In the genomic region with DNA sequence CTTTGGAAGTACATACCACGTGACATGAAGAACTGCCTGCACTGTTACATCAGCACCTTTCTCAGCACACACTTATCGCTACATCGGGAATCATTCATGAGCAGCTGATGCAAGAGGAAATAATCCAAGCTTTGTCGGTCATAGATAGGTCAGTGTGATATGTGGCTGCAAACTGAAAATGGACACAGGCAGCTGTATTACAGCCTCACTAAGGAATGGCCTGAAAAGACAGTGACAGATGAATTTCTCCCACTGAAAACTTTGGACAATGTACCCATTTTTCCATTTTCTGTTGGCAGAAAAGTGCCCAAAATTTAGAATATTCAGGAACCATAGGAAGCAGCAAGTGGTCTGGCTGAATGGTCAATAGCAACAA, we compare ENCODE assay signal across 18 cellular contexts.
DNase-seq lines count a peak whose midpoint lies in the region; ATAC-seq lines count a peak whose summit lies in the region.
"Had no signal": no experiment of that assay in that cellular context is flagged by ENCODE, and none has a peak within 500 bp of the region (broad histone marks: within the 10 kb centered on the region; RNA-seq: fewer than 3 reads in every experiment).

No MANE protein-coding gene starts in this region.

- H3K9me3 Mint-ChIP-seq in naive thymus-derived CD8-positive, alpha-beta T cell, result peaks cover 0 to 7% (median 3%) of the 10 kb centered on the region in 9 donors
- H3K9me3 Mint-ChIP-seq: H9 had no signal

- no peak overlapping the region for H3K14ac ChIP-seq in trophoblast cell (ENCODE audit: low read length)

- no peaks in the 10 kb centered on the region for H3K36me3 ChIP-seq in SJCRH30
- H3K36me3 ChIP-seq in trophoblast cell (ENCODE audit: control insufficient read depth in 1 of 2, insufficient read depth in 2 of 2, low read length in 2 of 2), result no peaks in the 10 kb centered on the region
- no peaks in the 10 kb centered on the region for H3K36me3 ChIP-seq in GM23248 (ENCODE audit: low read depth)
- H3K36me3 ChIP-seq: BE2C had no signal

- H3K9me3 ChIP-seq in SJCRH30 (replicated peaks), result no peaks in the 10 kb centered on the region
- H3K9me3 ChIP-seq in trophoblast cell (ENCODE audit: insufficient read depth, low read depth, low read length), result no peaks in the 10 kb centered on the region
- H3K9me3 ChIP-seq in GM23248 (ENCODE audit: low read depth), result no peaks in the 10 kb centered on the region
- H3K9me3 ChIP-seq: BE2C had no signal

- H4K20me1 ChIP-seq in GM23248 (ENCODE audit: insufficient read depth), result no peaks in the 10 kb centered on the region

- H2BK120ac ChIP-seq in trophoblast cell (ENCODE audit: insufficient read depth, low read length, poor library complexity), result no peak overlapping the region

- no peak overlapping the region for H3K23ac ChIP-seq in trophoblast cell (ENCODE audit: low read length)

- H3K27ac Mint-ChIP-seq in naive thymus-derived CD8-positive, alpha-beta T cell, result no peak overlapping the region
- H3K27ac Mint-ChIP-seq: CD8-positive, alpha-beta T cell; H9 had no signal

- H4K91ac ChIP-seq in trophoblast cell (ENCODE audit: low read depth, low read length), result no peak overlapping the region

- H3K9ac ChIP-seq in trophoblast cell (ENCODE audit: low read length) (no peak overlapping the region), GM23248 (no peak overlapping the region)

- no peaks in the 10 kb centered on the region for H3K27me3 Mint-ChIP-seq in naive thymus-derived CD8-positive, alpha-beta T cell

- H3K27ac ChIP-seq in SJCRH30 (peak overlapping the region; percentile 83), trophoblast cell (ENCODE audit: low read depth, low read length) (no peak overlapping the region), substantia nigra (ENCODE audit: low read depth, low read length, poor library complexity, severe bottlenecking) (no peak overlapping the region), GM23248 (no peak overlapping the region)
- H3K27ac ChIP-seq: PC-9 had no signal

- no peak overlapping the region for H4K8ac ChIP-seq in trophoblast cell (ENCODE audit: low read depth, low read length)

- no CpG with 5 or more reads among the region's 4 CpGs for WGBS in trophoblast cell (ENCODE audit: extremely low coverage, insufficient coverage, insufficient read length)
- 46 to 66% methylated on average over 4 of the region's 4 CpGs for WGBS in GM23248 (ENCODE audit: low coverage in 1 of 2, low lambda C conversion rate in 2 of 2, missing lambda C conversion rate in 2 of 2), 2 experiments

- no peaks in the 10 kb centered on the region for H3F3A ChIP-seq in GM23248 (ENCODE audit: insufficient read depth)

- no peak for ATAC-seq in HG02973 (IDR thresholded peaks at IDR 0.05; ENCODE audit: unreplicated experiment)
- no peak for ATAC-seq in naive thymus-derived CD8-positive, alpha-beta T cell
- ATAC-seq: CD8-positive, alpha-beta T cell; Right ventricle myocardium inferior had no signal

- H3K9me2 ChIP-seq in GM23248 (ENCODE audit: insufficient read depth), result no peaks in the 10 kb centered on the region

- H4K12ac ChIP-seq in trophoblast cell (ENCODE audit: low read depth, low read length), result no peak overlapping the region

- H2AK5ac ChIP-seq in trophoblast cell (ENCODE audit: low read length), result no peak overlapping the region

- H2BK12ac ChIP-seq in trophoblast cell (ENCODE audit: low read length), result no peak overlapping the region

- peaks cover 24% of the 10 kb centered on the region for H3K4me1 ChIP-seq in SJCRH30
- H3K4me1 ChIP-seq in trophoblast cell (ENCODE audit: control insufficient read depth in 1 of 2, insufficient read depth in 2 of 2, low read length in 2 of 2), result no peaks in the 10 kb centered on the region
- no peaks in the 10 kb centered on the region for H3K4me1 ChIP-seq in GM23248 (ENCODE audit: insufficient read depth)

- DNase-seq in H4 (ENCODE audit: low spot score) (peak; percentile 50), SJCRH30 (peak; percentile 81 to 94), fibroblast of the conjunctiva (ENCODE audit: low read depth) (peak; percentile 39), trophoblast cell (peak; percentile 27 to 78), substantia nigra (lab: John Stamatoyannopoulos, UW) (no peak), GM23248 (no peak)
- DNase-seq in naive thymus-derived CD8-positive, alpha-beta T cell, result no peak
- DNase-seq: BE2C; CD8-positive, alpha-beta T cell; H9; NCI-H1694; NCI-H2107; NCI-H345; NCI-H69; SW 1271 had no signal

- H3K36me3 Mint-ChIP-seq in naive thymus-derived CD8-positive, alpha-beta T cell, result no peaks in the 10 kb centered on the region
- H3K36me3 Mint-ChIP-seq: CD8-positive, alpha-beta T cell had no signal

- H3K4me3 ChIP-seq in SJCRH30, result no peak overlapping the region
- no peak overlapping the region for H3K4me3 ChIP-seq in trophoblast cell (ENCODE audit: low read depth, low read length)
- H3K4me3 ChIP-seq in GM23248, result no peak overlapping the region
- H3K4me3 ChIP-seq: PC-9 had no signal

- H3K4me2 ChIP-seq in trophoblast cell (ENCODE audit: low read length), result no peak overlapping the region
- H3K4me2 ChIP-seq in GM23248 (ENCODE audit: unreplicated experiment), result no peak overlapping the region
- H3K4me2 ChIP-seq: PC-9 had no signal

- H3K4me1 Mint-ChIP-seq in naive thymus-derived CD8-positive, alpha-beta T cell, result no peaks in the 10 kb centered on the region
- H3K4me1 Mint-ChIP-seq: H9 had no signal

- H3K27me3 ChIP-seq in SJCRH30, result no peaks in the 10 kb centered on the region
- no peaks in the 10 kb centered on the region for H3K27me3 ChIP-seq in trophoblast cell (ENCODE audit: insufficient read depth, low read length)
- no peaks in the 10 kb centered on the region for H3K27me3 ChIP-seq in GM23248 (replicated peaks; ENCODE audit: insufficient read depth)
- H3K27me3 ChIP-seq: BE2C had no signal

- no peak overlapping the region for H3K4ac ChIP-seq in trophoblast cell (ENCODE audit: low read depth, low read length)

- no peak overlapping the region for H2BK5ac ChIP-seq in trophoblast cell (ENCODE audit: low read depth, low read length, poor library complexity)

- no peak overlapping the region for H2AFZ ChIP-seq in trophoblast cell (ENCODE audit: insufficient read depth, low read length, poor library complexity)
- no peak overlapping the region for H2AFZ ChIP-seq in GM23248
- H2AFZ ChIP-seq: PC-9 had no signal

- H3K79me1 ChIP-seq in trophoblast cell (ENCODE audit: low read length), result no peaks in the 10 kb centered on the region

- POLR2A ChIA-PET in naive thymus-derived CD8-positive, alpha-beta T cell (lab: Charles Lee), result no interaction called here

- H3K4me3 Mint-ChIP-seq in naive thymus-derived CD8-positive, alpha-beta T cell, result no peak overlapping the region
- H3K4me3 Mint-ChIP-seq: CD8-positive, alpha-beta T cell; H9 had no signal

- no peak overlapping the region for H3K18ac ChIP-seq in trophoblast cell (ENCODE audit: low read length)

- in situ Hi-C loops in GM23248 (cut with MboI), result no loop called here

- H3K79me2 ChIP-seq in trophoblast cell (ENCODE audit: control insufficient read depth, insufficient read depth, low read length, poor library complexity) (no peaks in the 10 kb centered on the region), GM23248 (ENCODE audit: insufficient read depth) (no peaks in the 10 kb centered on the region)

Comparison
In these comparisons a context has a peak if more than half of its experiments do, and no peak if none do; other contexts are left out.
1. DNase-seq: peak in H4 (single experiment), SJCRH30 (2 of 2), fibroblast of the conjunctiva (single experiment) and trophoblast cell (2 of 2); none in substantia nigra (0 of 49), naive thymus-derived CD8-positive, alpha-beta T cell (0 of 10) and GM23248 (single experiment).